In genomic region chrX:77698242-77698641, GRCh38 we compare ENCODE assay signal across 24 cellular contexts.
DNase-seq lines count a peak whose midpoint lies in the region; ATAC-seq, FAIRE-seq and TF ChIP-seq lines count a peak whose summit lies in the region.
"Had no signal": no experiment of that assay in that cellular context is flagged by ENCODE, and none has a peak within 500 bp of the region (broad histone marks: within the 10 kb centered on the region; RNA-seq: fewer than 3 reads in every experiment).

No MANE protein-coding gene starts in this region.

- no peak for DNase-seq in DND-41
- DNase-seq in Jurkat, Clone E6-1 (ENCODE audit: low read depth, low spot score): peak; percentile 42
- peak; percentile 76 for DNase-seq in MM.1S
- DNase-seq in osteoblast (ENCODE audit: insufficient read length, low spot score, missing footprints): peak; percentile 26
- DNase-seq in central memory CD4-positive, alpha-beta T cell: no peak
- DNase-seq in stimulated activated effector memory CD8-positive, alpha-beta T cell treated with anti-CD3 and anti-CD28 coated beads, Interleukin-12 subunit alpha, Interleukin-12 subunit beta, amount 100 ng/mL, for 72 hours (ENCODE audit: low spot score in 2 of 2): no peak
- no peak for DNase-seq in frontal cortex (ENCODE audit: low spot score in 2 of 2)
- DNase-seq: 8988T; ACHN; AML-193; BE2C; CD4-positive, alpha-beta T cell; CD8-positive, alpha-beta memory T cell; DMS 273 treated with DMSO at 0.1 percent for 48 hours; DMS79; GF-D8; H9 had no signal

- peaks cover 20% of the 10 kb centered on the region for H3F3A ChIP-seq in MM.1S (ENCODE audit: insufficient read depth, low read length)

- H4K20me1 ChIP-seq in DND-41 (ENCODE audit: insufficient read depth, low read length) (peaks cover 3% of the 10 kb centered on the region; the same call in 1 of the 2 replicates), MM.1S (ENCODE audit: insufficient read depth, low read length) (no peaks in the 10 kb centered on the region), osteoblast (ENCODE audit: insufficient read depth, low read length) (peaks cover 2% of the 10 kb centered on the region)

- H3K4me2 ChIP-seq in DND-41 (ENCODE audit: insufficient read depth, low read length) (no peak overlapping the region), MM.1S (ENCODE audit: low read depth, low read length) (peak overlapping the region; percentile 43), osteoblast (ENCODE audit: insufficient read depth, low read length) (no peak overlapping the region)
- H3K4me2 ChIP-seq: A549; BLaER1 treated with 17β-estradiol and CSF1 and Interleukin-3, amounts not matched to agents 10 nM and 100 nM; GM23338 had no signal

- peaks cover 36% of the 10 kb centered on the region for H3K36me3 Mint-ChIP-seq in stimulated activated effector memory CD8-positive, alpha-beta T cell treated with anti-CD3 and anti-CD28 coated beads, Interleukin-12 subunit alpha, Interleukin-12 subunit beta, amount 100 ng/mL, for 72 hours

- H3K9ac ChIP-seq in DND-41 (ENCODE audit: low read depth, low read length): no peak overlapping the region
- no peak overlapping the region for H3K9ac ChIP-seq in MM.1S (ENCODE audit: low read length)
- H3K9ac ChIP-seq: BLaER1 treated with 17β-estradiol and CSF1 and Interleukin-3, amounts not matched to agents 10 nM and 100 nM had no signal

- no peak overlapping the region for H3K27ac Mint-ChIP-seq in stimulated activated effector memory CD8-positive, alpha-beta T cell treated with anti-CD3 and anti-CD28 coated beads, Interleukin-12 subunit alpha, Interleukin-12 subunit beta, amount 100 ng/mL, for 72 hours
- H3K27ac Mint-ChIP-seq: CD14-positive monocyte; CD4-positive, alpha-beta T cell; CD8-positive, alpha-beta memory T cell; GM23338; H9 had no signal

- H2AFZ ChIP-seq in DND-41 (ENCODE audit: low read depth, low read length): no peak overlapping the region
- H2AFZ ChIP-seq in MM.1S (ENCODE audit: low read length): no peak overlapping the region
- H2AFZ ChIP-seq in osteoblast (ENCODE audit: low read length): no peak overlapping the region
- H2AFZ ChIP-seq: GM23338 had no signal

- TF ChIP-seq CTCF in DND-41 (IDR thresholded peaks at IDR 0.05; ENCODE audit: borderline replicate concordance, extremely low read depth, low read length, poor library complexity, severe bottlenecking) (no peak), MM.1S (IDR thresholded peaks at IDR 0.05; ENCODE audit: low read length) (no peak), osteoblast (IDR thresholded peaks at IDR 0.05; ENCODE audit: extremely low read depth, low read depth, low read length) (no peak)

- H3K36me3 ChIP-seq in DND-41 (ENCODE audit: insufficient read depth, low read length): peaks cover 51% of the 10 kb centered on the region
- H3K36me3 ChIP-seq in MM.1S (replicated peaks; ENCODE audit: insufficient read depth, low read length): no peaks in the 10 kb centered on the region
- H3K36me3 ChIP-seq in osteoblast (ENCODE audit: insufficient read depth, low read length): peaks cover 2% of the 10 kb centered on the region

- H3K27me3 ChIP-seq in DND-41 (ENCODE audit: insufficient read depth, low read length, poor library complexity) (no peaks in the 10 kb centered on the region), MM.1S (replicated peaks; ENCODE audit: insufficient read depth, low read length) (no peaks in the 10 kb centered on the region), osteoblast (ENCODE audit: insufficient read depth, low read length) (no peaks in the 10 kb centered on the region)
- H3K27me3 ChIP-seq: BE2C had no signal

- H3K4me3 ChIP-seq in DND-41 (ENCODE audit: low read depth in 1 of 2, low read length in 2 of 2): no peak overlapping the region
- no peak overlapping the region for H3K4me3 ChIP-seq in Jurkat, Clone E6-1 (ENCODE audit: low read length)
- no peak overlapping the region for H3K4me3 ChIP-seq in MM.1S (ENCODE audit: low read length)
- H3K4me3 ChIP-seq in osteoblast (ENCODE audit: insufficient read depth, low read length): no peak overlapping the region
- H3K4me3 ChIP-seq: A549; BLaER1 treated with 17β-estradiol and CSF1 and Interleukin-3, amounts not matched to agents 10 nM and 100 nM; GM23338 had no signal

- no peak for FAIRE-seq in frontal cortex (lab: Jason Lieb, UNC)
- FAIRE-seq: A549, GM12891, GM18507 had no signal

- no peaks in the 10 kb centered on the region for H3K9me3 Mint-ChIP-seq in stimulated activated effector memory CD8-positive, alpha-beta T cell treated with anti-CD3 and anti-CD28 coated beads, Interleukin-12 subunit alpha, Interleukin-12 subunit beta, amount 100 ng/mL, for 72 hours
- H3K9me3 Mint-ChIP-seq: CD4-positive, alpha-beta T cell; CD8-positive, alpha-beta memory T cell; GM23338 had no signal

- H3K27ac ChIP-seq in DND-41 (ENCODE audit: low read length): no peak overlapping the region
- peak overlapping the region; percentile 54; the same call in 1 of the 2 replicates for H3K27ac ChIP-seq in MM.1S (ENCODE audit: low read length)
- no peak overlapping the region for H3K27ac ChIP-seq in osteoblast (ENCODE audit: low read depth, low read length)
- H3K27ac ChIP-seq: A549; BLaER1 treated with 17β-estradiol and CSF1 and Interleukin-3, amounts not matched to agents 10 nM and 100 nM had no signal

- H3K9me3 ChIP-seq in DND-41 (ENCODE audit: insufficient read depth, low read length, severe bottlenecking) (no peaks in the 10 kb centered on the region), MM.1S (replicated peaks; ENCODE audit: insufficient read depth, low read length) (no peaks in the 10 kb centered on the region), osteoblast (ENCODE audit: low read depth, low read length) (no peaks in the 10 kb centered on the region)
- H3K9me3 ChIP-seq: A549, BE2C had no signal

- H3K4me1 ChIP-seq in DND-41 (ENCODE audit: insufficient read depth, low read length) (no peaks in the 10 kb centered on the region), MM.1S (ENCODE audit: low read length) (peaks cover 39% of the 10 kb centered on the region), osteoblast (ENCODE audit: insufficient read depth, low read length) (no peaks in the 10 kb centered on the region)
- H3K4me1 ChIP-seq: A549; BE2C; BLaER1 treated with 17β-estradiol and CSF1 and Interleukin-3, amounts not matched to agents 10 nM and 100 nM had no signal

- peaks cover 34% of the 10 kb centered on the region for H3K79me2 ChIP-seq in DND-41 (ENCODE audit: insufficient read depth, low read length)
- peaks cover 51% of the 10 kb centered on the region for H3K79me2 ChIP-seq in MM.1S (ENCODE audit: low read length)
- H3K79me2 ChIP-seq in osteoblast (ENCODE audit: insufficient read depth, low read length): peaks cover 19% of the 10 kb centered on the region

- peak; percentile 40; the same call in 2 of the 3 replicates for ATAC-seq in DND-41 (ENCODE audit: insufficient read depth, low read depth)
- ATAC-seq in stimulated activated effector memory CD8-positive, alpha-beta T cell treated with anti-CD3 and anti-CD28 coated beads, Interleukin-12 subunit alpha, Interleukin-12 subunit beta, amount 100 ng/mL, for 72 hours: no peak
- ATAC-seq: A549, GM23338, HCT116 had no signal

- H3K4me1 Mint-ChIP-seq in stimulated activated effector memory CD8-positive, alpha-beta T cell treated with anti-CD3 and anti-CD28 coated beads, Interleukin-12 subunit alpha, Interleukin-12 subunit beta, amount 100 ng/mL, for 72 hours: peaks cover 19% of the 10 kb centered on the region
- H3K4me1 Mint-ChIP-seq: GM23338, H9 had no signal

- H3K9me2 ChIP-seq in MM.1S (replicated peaks; ENCODE audit: insufficient read depth, low read length): no peaks in the 10 kb centered on the region

- no peak overlapping the region for H3K4me3 Mint-ChIP-seq in stimulated activated effector memory CD8-positive, alpha-beta T cell treated with anti-CD3 and anti-CD28 coated beads, Interleukin-12 subunit alpha, Interleukin-12 subunit beta, amount 100 ng/mL, for 72 hours
- H3K4me3 Mint-ChIP-seq: CD14-positive monocyte; CD4-positive, alpha-beta T cell; CD8-positive, alpha-beta memory T cell; GM23338; H9 had no signal

Comparison
In these comparisons a context has a peak if more than half of its experiments do, and no peak if none do; other contexts are left out.
1. DNase-seq: peak in Jurkat, Clone E6-1 (single experiment), MM.1S (single experiment) and osteoblast (single experiment); none in DND-41 (single experiment), central memory CD4-positive, alpha-beta T cell (single experiment), stimulated activated effector memory CD8-positive, alpha-beta T cell treated with anti-CD3 and anti-CD28 coated beads, Interleukin-12 subunit alpha, Interleukin-12 subunit beta, amount 100 ng/mL, for 72 hours (0 of 2) and frontal cortex (0 of 2).